24 cellular contexts compared by ENCODE assay signal in the genomic region with DNA sequence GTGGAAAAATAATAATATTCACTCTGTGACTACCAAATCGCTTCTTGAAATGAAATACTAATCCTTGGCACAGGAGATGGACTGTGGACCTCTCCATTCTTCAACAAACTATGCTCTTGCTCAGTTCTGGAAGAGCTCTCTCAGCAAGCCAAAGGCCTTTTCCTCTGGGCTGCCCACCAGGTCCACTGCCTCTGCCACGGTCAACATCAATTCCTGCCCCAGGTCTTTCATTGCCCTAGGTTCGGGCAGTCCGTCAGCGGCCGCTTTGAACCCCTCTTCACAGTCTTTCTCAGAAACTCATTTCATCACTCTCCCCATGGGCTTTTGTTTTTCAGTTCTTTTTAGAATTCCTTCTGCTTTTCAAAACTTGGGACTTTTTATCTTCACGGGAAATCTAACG.
"Had no signal": no experiment of that assay in that cellular context is flagged by ENCODE, and none has a peak within 500 bp of the region (broad histone marks: within the 10 kb centered on the region; RNA-seq: fewer than 3 reads in every experiment).

No MANE protein-coding gene starts in this region.

- H3K27ac ChIP-seq: epithelial cell of prostate, esophagus muscularis mucosa, gastrocnemius medialis, heart right ventricle, neural progenitor cell, pancreas, prostate gland, suprapubic skin, thyroid gland, upper lobe of left lung, uterus had no signal

- H2AFZ ChIP-seq: neural progenitor cell had no signal

- H3K4me3 Mint-ChIP-seq: natural killer cell; neural progenitor cell; stimulated activated effector memory CD8-positive, alpha-beta T cell treated with anti-CD3 and anti-CD28 coated beads, Interleukin-12 subunit alpha, Interleukin-12 subunit beta, amount 100 ng/mL, for 72 hours had no signal

- FAIRE-seq: islet of Langerhans, pancreas, small intestine had no signal

- H3K4me3 ChIP-seq: esophagus muscularis mucosa, gastrocnemius medialis, heart right ventricle, neural progenitor cell, pancreas, prostate gland, suprapubic skin, thyroid gland, upper lobe of left lung, uterus had no signal

- H3K9me3 ChIP-seq: esophagus muscularis mucosa, gastrocnemius medialis, pancreas, prostate gland, suprapubic skin, thyroid gland, upper lobe of left lung, uterus had no signal

- H3K36me3 ChIP-seq: esophagus muscularis mucosa, gastrocnemius medialis, heart right ventricle, neural progenitor cell, pancreas, prostate gland, suprapubic skin, thyroid gland, upper lobe of left lung, uterus had no signal

- H3K4me1 ChIP-seq: gastrocnemius medialis, prostate gland, uterus had no signal

- H3K27me3 ChIP-seq: esophagus muscularis mucosa, gastrocnemius medialis, heart right ventricle, neural progenitor cell, pancreas, suprapubic skin, thyroid gland, upper lobe of left lung, uterus had no signal

- H3K9me3 Mint-ChIP-seq: natural killer cell; stimulated activated effector memory CD8-positive, alpha-beta T cell treated with anti-CD3 and anti-CD28 coated beads, Interleukin-12 subunit alpha, Interleukin-12 subunit beta, amount 100 ng/mL, for 72 hours had no signal

- ATAC-seq: gastrocnemius medialis; heart right ventricle; natural killer cell; stimulated activated effector memory CD8-positive, alpha-beta T cell treated with anti-CD3 and anti-CD28 coated beads, Interleukin-12 subunit alpha, Interleukin-12 subunit beta, amount 100 ng/mL, for 72 hours; stimulated activated naive CD8-positive, alpha-beta T cell treated with anti-CD3 and anti-CD28 coated beads, Interleukin-15, Interleukin-2, amounts not matched to agents 100 U/mL and 50 U/mL, for 24 hours had no signal

- H3K27ac Mint-ChIP-seq: natural killer cell; neural progenitor cell; stimulated activated effector memory CD8-positive, alpha-beta T cell treated with anti-CD3 and anti-CD28 coated beads, Interleukin-12 subunit alpha, Interleukin-12 subunit beta, amount 100 ng/mL, for 72 hours had no signal

- H3K9ac ChIP-seq: neural progenitor cell had no signal

- H3K4me2 ChIP-seq: neural progenitor cell had no signal

- H3K36me3 Mint-ChIP-seq: natural killer cell; stimulated activated effector memory CD8-positive, alpha-beta T cell treated with anti-CD3 and anti-CD28 coated beads, Interleukin-12 subunit alpha, Interleukin-12 subunit beta, amount 100 ng/mL, for 72 hours had no signal

- DNase-seq: cortex of kidney; effector memory CD4-positive, alpha-beta T cell; gastrocnemius medialis; heart right ventricle; kidney glomerular epithelial cell; mammary epithelial cell; natural killer cell; occipital lobe; pancreas; retina; small intestine; stimulated activated CD4-positive, alpha-beta T cell treated with anti-CD3 and anti-CD28 coated beads, Interleukin-4, amount 100 ng/mL, for 1 hour; stimulated activated CD8-positive, alpha-beta memory T cell treated with anti-CD3 and anti-CD28 coated beads, Interleukin-4, amount 100 ng/mL, for 48 hours; stimulated activated naive CD8-positive, alpha-beta T cell treated with anti-CD3 and anti-CD28 coated beads, Interleukin-15, Interleukin-2, amounts not matched to agents 100 U/mL and 50 U/mL, for 24 hours; thyroid gland; upper lobe of left lung; uterus had no signal
